Comparison of ENCODE assay signal across 25 cellular contexts in genomic region chr5:63837437-63837836, GRCh38.
"Had no signal": no experiment of that assay in that cellular context is flagged by ENCODE, and none has a peak within 500 bp of the region (broad histone marks: within the 10 kb centered on the region; RNA-seq: fewer than 3 reads in every experiment).

No MANE protein-coding gene starts in this region.

- H3K27me3 Mint-ChIP-seq: dendritic cell treated with granulocyte-macrophage colony-stimulating factor and Interleukin-4, amounts not matched to agents 40 ng/mL and 50 ng/mL, for 4 days; effector memory CD8-positive, alpha-beta T cell had no signal

- H3K9me3 Mint-ChIP-seq: endodermal cell had no signal

- ATAC-seq: effector memory CD8-positive, alpha-beta T cell; esophagus mucosa; foreskin keratinocyte; gastrocnemius medialis; gastroesophageal sphincter; heart left ventricle; heart right ventricle had no signal

- H3K4me1 Mint-ChIP-seq: endodermal cell had no signal

- H3K4me1 ChIP-seq: colonic mucosa, esophagus muscularis mucosa, esophagus squamous epithelium, foreskin keratinocyte, gastrocnemius medialis, gastroesophageal sphincter, heart left ventricle, heart right ventricle had no signal

- H3K9me3 ChIP-seq: colonic mucosa, esophagus muscularis mucosa, esophagus squamous epithelium, gastrocnemius medialis, gastroesophageal sphincter, heart right ventricle had no signal

- H3K4me3 Mint-ChIP-seq: dendritic cell treated with granulocyte-macrophage colony-stimulating factor and Interleukin-4, amounts not matched to agents 40 ng/mL and 50 ng/mL, for 4 days; effector memory CD8-positive, alpha-beta T cell; endodermal cell had no signal

- H3K27ac Mint-ChIP-seq: dendritic cell treated with granulocyte-macrophage colony-stimulating factor and Interleukin-4, amounts not matched to agents 40 ng/mL and 50 ng/mL, for 4 days; effector memory CD8-positive, alpha-beta T cell; endodermal cell had no signal

- H3K36me3 ChIP-seq: colonic mucosa, esophagus muscularis mucosa, esophagus squamous epithelium, gastrocnemius medialis, gastroesophageal sphincter, heart left ventricle, heart right ventricle had no signal

- DNase-seq: colonic mucosa; cortex of kidney; dermis blood vessel endothelial cell; dorsolateral prefrontal cortex; effector CD4-positive, alpha-beta T cell; effector CD8-positive, alpha-beta T cell; effector memory CD4-positive, alpha-beta T cell; effector memory CD8-positive, alpha-beta T cell; endodermal cell; erythroblast; esophagus squamous epithelium; foreskin fibroblast; foreskin keratinocyte; foreskin melanocyte; gastrocnemius medialis; glutamatergic neuron; head of caudate nucleus; heart left ventricle; heart right ventricle had no signal

- H3K27me3 ChIP-seq: colonic mucosa, dorsolateral prefrontal cortex, esophagus muscularis mucosa, esophagus squamous epithelium, foreskin keratinocyte, gastrocnemius medialis, gastroesophageal sphincter, heart left ventricle, heart right ventricle had no signal

- H3K27ac ChIP-seq: colonic mucosa, coronary artery, dorsolateral prefrontal cortex, epithelial cell of prostate, esophagus muscularis mucosa, esophagus squamous epithelium, foreskin keratinocyte, gastrocnemius medialis, gastroesophageal sphincter, heart left ventricle, heart right ventricle had no signal

- H3K4me3 ChIP-seq: colonic mucosa, coronary artery, dorsolateral prefrontal cortex, esophagus muscularis mucosa, esophagus squamous epithelium, gastrocnemius medialis, gastroesophageal sphincter, heart left ventricle, heart right ventricle had no signal
